9 cellular contexts compared by ENCODE assay signal in genomic region chr19:58218899-58219298, GRCh38. TPM values are rescaled to one million over a fixed set of nuclear protein-coding genes. Genes with fewer than 3 reads are reported as not detected.
DNase-seq lines count a peak whose midpoint lies in the region; ATAC-seq and TF ChIP-seq lines count a peak whose summit lies in the region.
"Had no signal": no experiment of that assay in that cellular context is flagged by ENCODE, and none has a peak within 500 bp of the region (broad histone marks: within the 10 kb centered on the region; RNA-seq: fewer than 3 reads in every experiment).

No MANE protein-coding gene starts in this region.

- no peak for ATAC-seq in HG02973 (IDR thresholded peaks at IDR 0.05; ENCODE audit: unreplicated experiment)

- H3K36me3 Mint-ChIP-seq in neural crest cell (ENCODE audit: low read depth), result peaks cover 40% of the 10 kb centered on the region

- no peak overlapping the region for H3K4me3 Mint-ChIP-seq in neural crest cell
- H3K4me3 Mint-ChIP-seq: dendritic cell treated with granulocyte-macrophage colony-stimulating factor and Interleukin-4, amounts not matched to agents 40 ng/mL and 50 ng/mL, for 4 days had no signal

- TF ChIP-seq CTCF in GM12864 (IDR thresholded peaks at IDR 0.05; ENCODE audit: low read depth, low read length, missing control alignments), result peak; percentile 34
- peak; percentile 39 for TF ChIP-seq CTCF in neural crest cell (conservative IDR thresholded peaks at IDR 0.05)

- no peak overlapping the region for H3K27ac Mint-ChIP-seq in neural crest cell (ENCODE audit: unreplicated experiment)
- H3K27ac Mint-ChIP-seq: dendritic cell treated with granulocyte-macrophage colony-stimulating factor and Interleukin-4, amounts not matched to agents 40 ng/mL and 50 ng/mL, for 4 days had no signal

- no peaks in the 10 kb centered on the region for H3K4me1 Mint-ChIP-seq in neural crest cell

- peaks cover 27% of the 10 kb centered on the region for H3K9me3 Mint-ChIP-seq in neural crest cell

- H3K4me3 ChIP-seq in GM12864 (ENCODE audit: low read depth, low read length), result no peak overlapping the region

- DNase-seq in GM12864 (ENCODE audit: low read depth), result no peak
- peak; percentile 26 to 30 for DNase-seq in NCI-H2081 (lab: John Stamatoyannopoulos, UW)
- DNase-seq in activated T-helper 9 cell treated with anti-CD3 and anti-CD28 coated beads, Interleukin-2, amount 50 U/mL, for 16 hours (ENCODE audit: low read depth), result peak; percentile 5
- DNase-seq in neural crest cell (ENCODE audit: low read depth, low spot score), result no peak
- no peak for DNase-seq in NK-92 (lab: John Stamatoyannopoulos, UW; ENCODE audit: unreplicated experiment)
- no peak for DNase-seq in DMS153 treated with DMSO at 0.1 percent for 48 hours (lab: John Stamatoyannopoulos, UW; ENCODE audit: unreplicated experiment)
- no peak for DNase-seq in NCI-H1694 (lab: John Stamatoyannopoulos, UW)

- peaks cover 3% of the 10 kb centered on the region for H3K27me3 Mint-ChIP-seq in neural crest cell (ENCODE audit: low read depth)
- H3K27me3 Mint-ChIP-seq: dendritic cell treated with granulocyte-macrophage colony-stimulating factor and Interleukin-4, amounts not matched to agents 40 ng/mL and 50 ng/mL, for 4 days had no signal

RNA-seq across cellular contexts. Expression of gene ZNF544, which starts 9.8 kb away (rescaled TPM):
- 47.4 and 56.1 TPM in 2 replicates for total RNA-seq in neural crest cell

RNA-seq across cellular contexts. Expression of gene ZNF274, which starts 36.0 kb away (rescaled TPM):
- 25.6 and 26.8 TPM in 2 replicates for total RNA-seq in neural crest cell

RNA-seq across cellular contexts. Expression of gene ZNF8, which starts 59.9 kb away (rescaled TPM):
- 20.0 and 20.5 TPM in 2 replicates for total RNA-seq in neural crest cell

Comparison
In these comparisons a context has a peak if more than half of its experiments do, and no peak if none do; other contexts are left out.
1. DNase-seq: peak in NCI-H2081 (2 of 2) and activated T-helper 9 cell treated with anti-CD3 and anti-CD28 coated beads, Interleukin-2, amount 50 U/mL, for 16 hours (single experiment); none in GM12864 (single experiment), neural crest cell (single experiment), NK-92 (single experiment), DMS153 treated with DMSO at 0.1 percent for 48 hours (single experiment) and NCI-H1694 (single experiment).